1 cellular context compared by ENCODE assay signal in the genomic region with DNA sequence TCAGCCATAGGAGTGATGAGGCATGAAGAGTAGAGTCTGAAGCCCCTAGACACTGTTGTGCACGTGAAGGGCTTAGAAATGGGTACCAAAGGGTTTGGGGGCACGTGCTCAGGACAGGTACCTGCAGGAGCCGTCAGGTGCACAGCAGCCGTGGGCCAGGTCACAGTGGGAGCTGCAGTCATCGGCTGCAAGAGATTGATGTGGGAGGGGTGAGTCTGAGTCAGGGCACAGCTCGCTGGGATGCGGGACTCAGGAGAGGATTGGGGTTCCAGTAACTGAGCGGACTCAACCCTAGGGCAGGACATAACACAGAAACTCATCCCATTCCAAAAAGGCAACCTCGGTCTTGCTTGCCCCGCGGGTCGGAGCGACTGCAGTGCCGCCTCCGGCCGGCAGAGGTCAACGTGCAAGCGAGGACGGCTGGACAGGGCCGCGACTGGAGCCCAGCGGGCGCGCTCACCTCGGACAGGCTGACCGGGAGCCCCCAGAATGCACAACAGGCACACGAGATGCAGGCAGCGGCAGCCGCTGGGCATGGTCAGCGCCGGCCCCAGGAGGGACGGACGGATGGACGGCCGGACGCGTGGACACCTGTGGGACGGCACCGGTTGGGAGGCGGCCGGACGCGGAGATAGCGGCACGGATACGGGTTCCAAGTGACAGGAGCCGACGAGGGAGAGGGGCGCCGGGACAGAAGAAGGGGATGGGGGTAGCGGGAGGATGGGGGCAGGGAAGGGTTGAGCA.
TF ChIP-seq lines count a peak whose summit lies in the region.

No MANE protein-coding gene starts in this region.

TF ChIP-seq in K562, 482 proteins besides CTCF, POLR2A, EP300 and RAD21 (continued from another document):
- TF ChIP-seq CLOCK (CRISPR knock-in tag; IDR thresholded peaks at IDR 0.05; ENCODE audit: borderline replicate concordance) (no peak), HBP1 (CRISPR knock-in tag; IDR thresholded peaks at IDR 0.05) (0 out of 2 replicates have a peak, but pooled peaks have one; percentile 73), HDAC1 (IDR thresholded peaks at IDR 0.05) (peak in 1 of 2 experiments; percentile 85; a peak in 2 of 4 replicates), BHLHE40 (IDR thresholded peaks at IDR 0.05; ENCODE audit: low read length) (no peak), PCBP1 (IDR thresholded peaks at IDR 0.05; ENCODE audit: low read depth, low read length, poor library complexity, severe bottlenecking) (peak; percentile 72), YY1 (IDR thresholded peaks at IDR 0.05; ENCODE audit: borderline replicate concordance in 1 of 3, control insufficient read depth in 1 of 3, extremely low read depth in 1 of 3, insufficient read depth in 3 of 3, insufficient read length in 1 of 3, insufficient replicate concordance in 2 of 3, low read depth in 1 of 3, low read length in 2 of 3) (peak in 1 of 3 experiments; percentile 31), ZFX (CRISPR knock-in tag; IDR thresholded peaks at IDR 0.05) (peak; percentile 72), CEBPG (CRISPR knock-in tag; IDR thresholded peaks at IDR 0.05) (no peak), CEBPG (tag; conservative IDR thresholded peaks at IDR 0.05 in 1 of 2, IDR thresholded peaks at IDR 0.05 in 1 of 2) (no peak), ZKSCAN1 (IDR thresholded peaks at IDR 0.05; ENCODE audit: low read depth, low read length) (no peak), MTA3 (IDR thresholded peaks at IDR 0.05; ENCODE audit: borderline replicate concordance) (peak; percentile 77), SRSF9 (IDR thresholded peaks at IDR 0.05; ENCODE audit: borderline replicate concordance, low read depth, low read length) (no peak), ZFP91 (CRISPR knock-in tag; IDR thresholded peaks at IDR 0.05) (no peak), MTA1 (IDR thresholded peaks at IDR 0.05; ENCODE audit: borderline replicate concordance) (no peak), CBX2 (IDR thresholded peaks at IDR 0.05; ENCODE audit: insufficient read depth, low read length, poor library complexity, severe bottlenecking) (no peak), NFIC (IDR thresholded peaks at IDR 0.05) (peak; percentile 65), SIN3A (IDR thresholded peaks at IDR 0.05; ENCODE audit: borderline replicate concordance in 2 of 2, control insufficient read depth in 1 of 2, low read depth in 2 of 2, low read length in 2 of 2) (peak in 1 of 2 experiments; percentile 41; a peak in 1 of 4 replicates)
- TF ChIP-seq, protein P1, sequence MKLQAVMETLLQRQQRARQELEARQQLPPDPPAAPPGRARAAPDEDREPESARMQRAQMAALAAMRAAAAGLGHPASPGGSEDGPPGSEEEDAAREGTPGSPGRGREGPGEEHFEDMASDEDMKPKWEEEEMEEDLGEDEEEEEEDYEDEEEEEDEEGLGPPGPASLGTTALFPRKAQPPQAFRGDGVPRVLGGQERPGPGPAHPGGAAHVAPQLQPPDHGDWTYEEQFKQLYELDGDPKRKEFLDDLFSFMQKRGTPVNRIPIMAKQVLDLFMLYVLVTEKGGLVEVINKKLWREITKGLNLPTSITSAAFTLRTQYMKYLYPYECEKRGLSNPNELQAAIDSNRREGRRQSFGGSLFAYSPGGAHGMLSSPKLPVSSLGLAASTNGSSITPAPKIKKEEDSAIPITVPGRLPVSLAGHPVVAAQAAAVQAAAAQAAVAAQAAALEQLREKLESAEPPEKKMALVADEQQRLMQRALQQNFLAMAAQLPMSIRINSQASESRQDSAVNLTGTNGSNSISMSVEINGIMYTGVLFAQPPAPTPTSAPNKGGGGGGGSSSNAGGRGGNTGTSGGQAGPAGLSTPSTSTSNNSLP (IDR thresholded peaks at IDR 0.05; ENCODE audit: borderline replicate concordance, low read depth, low read length): no peak
- TF ChIP-seq, protein P2, sequence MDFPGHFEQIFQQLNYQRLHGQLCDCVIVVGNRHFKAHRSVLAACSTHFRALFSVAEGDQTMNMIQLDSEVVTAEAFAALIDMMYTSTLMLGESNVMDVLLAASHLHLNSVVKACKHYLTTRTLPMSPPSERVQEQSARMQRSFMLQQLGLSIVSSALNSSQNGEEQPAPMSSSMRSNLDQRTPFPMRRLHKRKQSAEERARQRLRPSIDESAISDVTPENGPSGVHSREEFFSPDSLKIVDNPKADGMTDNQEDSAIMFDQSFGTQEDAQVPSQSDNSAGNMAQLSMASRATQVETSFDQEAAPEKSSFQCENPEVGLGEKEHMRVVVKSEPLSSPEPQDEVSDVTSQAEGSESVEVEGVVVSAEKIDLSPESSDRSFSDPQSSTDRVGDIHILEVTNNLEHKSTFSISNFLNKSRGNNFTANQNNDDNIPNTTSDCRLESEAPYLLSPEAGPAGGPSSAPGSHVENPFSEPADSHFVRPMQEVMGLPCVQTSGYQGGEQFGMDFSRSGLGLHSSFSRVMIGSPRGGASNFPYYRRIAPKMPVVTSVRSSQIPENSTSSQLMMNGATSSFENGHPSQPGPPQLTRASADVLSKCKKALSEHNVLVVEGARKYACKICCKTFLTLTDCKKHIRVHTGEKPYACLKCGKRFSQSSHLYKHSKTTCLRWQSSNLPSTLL (IDR thresholded peaks at IDR 0.05): no peak
